7 cellular contexts compared by ENCODE assay signal in genomic region chr21:13810559-13810958, GRCh38.
DNase-seq lines count a peak whose midpoint lies in the region; ATAC-seq and TF ChIP-seq lines count a peak whose summit lies in the region.
"Not testable (repeated sequence)": the region's sequence is repeated elsewhere in the genome, so short reads cannot be mapped to it uniquely, and the experiment has no call there.

No MANE protein-coding gene starts in this region.

- TF ChIP-seq CTCF in A673 (conservative IDR thresholded peaks at IDR 0.05; ENCODE audit: low read depth, low read length); breast epithelium (IDR thresholded peaks at IDR 0.05): not testable (repeated sequence)

- peaks cover 14% of the 10 kb centered on the region for H3K4me1 ChIP-seq in A673 (ENCODE audit: insufficient read depth, low read length, poor library complexity, severe bottlenecking)
- H3K4me1 ChIP-seq in GM23248 (ENCODE audit: insufficient read depth); adipocyte (ENCODE audit: control insufficient read depth, insufficient read depth, low read length); breast epithelium: not testable (repeated sequence)

- H3K79me2 ChIP-seq in GM23248 (ENCODE audit: insufficient read depth), result not testable (repeated sequence)

- not testable (repeated sequence) for H3K27me3 ChIP-seq in A673 (replicated peaks; ENCODE audit: insufficient read depth, low read depth, low read length, poor library complexity); GM23248 (replicated peaks; ENCODE audit: insufficient read depth); adipocyte (replicated peaks; ENCODE audit: control insufficient read depth, insufficient read depth, low read length); breast epithelium

- H2AFZ ChIP-seq in GM23248, result not testable (repeated sequence)

- TF ChIP-seq POLR2A in breast epithelium (IDR thresholded peaks at IDR 0.05), result not testable (repeated sequence)

- not testable (repeated sequence) for H3K27ac ChIP-seq in A673 (ENCODE audit: low read depth, low read length, poor library complexity, severe bottlenecking); GM23248; SK-N-MC
- H3K27ac ChIP-seq in breast epithelium, result peak overlapping the region; percentile 17 to 43

- POLR2A ChIA-PET in A673 (lab: Charles Lee; ENCODE audit: low non-redundant PET), result not testable (repeated sequence)

- ATAC-seq in sciatic nerve, result peak; percentile 68

- CTCF ChIA-PET in A673 (lab: Charles Lee), result not testable (repeated sequence)

- not testable (repeated sequence) for H3K36me3 ChIP-seq in A673 (ENCODE audit: insufficient read depth, low read length, poor library complexity, severe bottlenecking); GM23248 (ENCODE audit: low read depth); SK-N-MC (ENCODE audit: insufficient read depth, low read length); adipocyte (ENCODE audit: control insufficient read depth, insufficient read depth, low read length, severe bottlenecking); breast epithelium

- not testable (repeated sequence) for H3F3A ChIP-seq in GM23248 (ENCODE audit: insufficient read depth)

- in situ Hi-C loops in GM23248 (cut with MboI), result not testable (repeated sequence)

- intact Hi-C loops in A673 (cut with micrococcal nuclease; ENCODE audit: unreplicated experiment); breast epithelium (cut with DNase I; ENCODE audit: low total_unique reads); sciatic nerve (cut with DNase I): not testable (repeated sequence)

- H3K9me3 ChIP-seq in A673 (ENCODE audit: low read depth, low read length, poor library complexity, severe bottlenecking); GM23248 (ENCODE audit: low read depth); SK-N-MC (ENCODE audit: low read depth, low read length); adipocyte (ENCODE audit: control insufficient read depth, low read length); breast epithelium: not testable (repeated sequence)

- H4K20me1 ChIP-seq in GM23248 (ENCODE audit: insufficient read depth), result not testable (repeated sequence)

- H3K9me2 ChIP-seq in GM23248 (ENCODE audit: insufficient read depth), result not testable (repeated sequence)

- BruUV-seq in A673 (replicated peaks; lab: Mats Ljungman, UMichigan), result not testable (repeated sequence)

- DNase-seq in A673 (ENCODE audit: low spot score) (peak; percentile 57), GM23248 (peak; percentile 4), OCI-M1 (lab: John Stamatoyannopoulos, UW) (peak; percentile 3), SK-N-MC (ENCODE audit: low read depth, low spot score) (peak; percentile 39), adipocyte (ENCODE audit: low read depth) (peak; percentile 1)
- DNase-seq in breast epithelium (ENCODE audit: low spot score in 2 of 2); sciatic nerve (ENCODE audit: low spot score): not testable (repeated sequence)

- not testable (repeated sequence) for H3K4me2 ChIP-seq in GM23248 (ENCODE audit: unreplicated experiment)

- H3K4me3 ChIP-seq in A673 (ENCODE audit: low read depth, low read length, poor library complexity, severe bottlenecking); GM23248; SK-N-MC; adipocyte (ENCODE audit: low read length); breast epithelium: not testable (repeated sequence)

- not testable (repeated sequence) for H3K9ac ChIP-seq in GM23248; SK-N-MC (ENCODE audit: insufficient read length); adipocyte (ENCODE audit: low read length)
